Comparison of ENCODE assay signal across 20 cellular contexts in the genomic region with DNA sequence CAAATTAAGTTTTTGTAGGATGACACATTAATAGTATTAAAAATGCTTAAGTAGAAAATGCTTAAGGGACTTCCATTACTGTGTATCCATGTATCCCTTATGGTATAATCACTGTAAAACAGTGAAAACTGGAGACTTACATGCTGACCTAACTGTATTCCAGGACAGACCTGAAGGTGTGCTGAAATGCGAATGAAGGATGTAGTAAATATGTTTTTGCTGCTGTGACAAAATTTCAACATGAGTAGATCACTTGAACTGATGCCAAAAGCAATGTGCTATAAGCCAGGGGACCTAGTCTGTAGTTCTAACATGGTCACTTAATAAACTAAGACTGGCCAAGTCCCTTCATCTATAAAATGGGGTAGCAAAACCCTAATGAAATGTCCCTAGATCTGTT.
"Had no signal": no experiment of that assay in that cellular context is flagged by ENCODE, and none has a peak within 500 bp of the region (broad histone marks: within the 10 kb centered on the region; RNA-seq: fewer than 3 reads in every experiment).

No MANE protein-coding gene starts in this region.

- H3K9me3 ChIP-seq: esophagus squamous epithelium, mucosa of descending colon, thoracic aorta, upper lobe of left lung had no signal

- ATAC-seq: activated CD8-positive, alpha-beta memory T cell treated with anti-CD3 and anti-CD28 coated beads, Interleukin-2, amount 10 ng/mL, durations not matched to agents 7 days and 5 days; effector memory CD8-positive, alpha-beta T cell; mucosa of descending colon; sciatic nerve; stimulated activated memory B cell treated with anti-CD40 and anti-IgM and Interleukin-4, amounts not matched to agents 10 μg/mL and 1 μg/mL and 100 μg/mL, for 72 hours had no signal

- H3K9me3 Mint-ChIP-seq: activated CD4-positive, alpha-beta memory T cell treated with anti-CD3 and anti-CD28 coated beads for 36 hours; activated naive CD8-positive, alpha-beta T cell treated with anti-CD3 and anti-CD28 coated beads, Interleukin-2, amount 10 ng/mL, durations not matched to agents 7 days and 5 days; effector memory CD8-positive, alpha-beta T cell; naive B cell; stimulated activated memory B cell treated with anti-CD40 and anti-IgM and Interleukin-4, amounts not matched to agents 10 μg/mL and 1 μg/mL and 100 μg/mL, for 72 hours; T-helper 2 cell treated with Interferon-gamma antibody and Interleukin-4, amounts not matched to agents 5 μg/mL and 100 μg/mL, for 36 hours had no signal

- H3K4me3 Mint-ChIP-seq: activated CD4-positive, alpha-beta memory T cell treated with anti-CD3 and anti-CD28 coated beads for 36 hours; activated CD8-positive, alpha-beta memory T cell treated with anti-CD3 and anti-CD28 coated beads, Interleukin-2, amount 10 ng/mL, durations not matched to agents 7 days and 5 days; activated naive CD8-positive, alpha-beta T cell treated with anti-CD3 and anti-CD28 coated beads, Interleukin-2, amount 10 ng/mL, durations not matched to agents 7 days and 5 days; effector memory CD8-positive, alpha-beta T cell; stimulated activated memory B cell treated with anti-CD40 and anti-IgM and Interleukin-4, amounts not matched to agents 10 μg/mL and 1 μg/mL and 100 μg/mL, for 72 hours; T-helper 2 cell treated with Interferon-gamma antibody and Interleukin-4, amounts not matched to agents 5 μg/mL and 100 μg/mL, for 36 hours had no signal

- H3K27ac Mint-ChIP-seq: activated CD4-positive, alpha-beta memory T cell treated with anti-CD3 and anti-CD28 coated beads for 36 hours; activated CD8-positive, alpha-beta memory T cell treated with anti-CD3 and anti-CD28 coated beads, Interleukin-2, amount 10 ng/mL, durations not matched to agents 7 days and 5 days; activated naive CD8-positive, alpha-beta T cell treated with anti-CD3 and anti-CD28 coated beads, Interleukin-2, amount 10 ng/mL, durations not matched to agents 7 days and 5 days; effector memory CD8-positive, alpha-beta T cell; stimulated activated memory B cell treated with anti-CD40 and anti-IgM and Interleukin-4, amounts not matched to agents 10 μg/mL and 1 μg/mL and 100 μg/mL, for 72 hours; T-helper 2 cell treated with Interferon-gamma antibody and Interleukin-4, amounts not matched to agents 5 μg/mL and 100 μg/mL, for 36 hours had no signal

- H3K36me3 ChIP-seq: cardiac muscle cell, esophagus squamous epithelium, thoracic aorta, upper lobe of left lung had no signal

- H3K4me3 ChIP-seq: cardiac muscle cell, esophagus squamous epithelium, hepatocyte, mucosa of descending colon, smooth muscle cell, thoracic aorta, upper lobe of left lung had no signal

- H3K79me2 ChIP-seq: hepatocyte had no signal

- H3K27me3 ChIP-seq: cardiac muscle cell, esophagus squamous epithelium, hepatocyte, upper lobe of left lung had no signal

- FAIRE-seq: TTC549 had no signal

- H3K27me3 Mint-ChIP-seq: activated CD4-positive, alpha-beta memory T cell treated with anti-CD3 and anti-CD28 coated beads for 36 hours; activated CD8-positive, alpha-beta memory T cell treated with anti-CD3 and anti-CD28 coated beads, Interleukin-2, amount 10 ng/mL, durations not matched to agents 7 days and 5 days; activated naive CD8-positive, alpha-beta T cell treated with anti-CD3 and anti-CD28 coated beads, Interleukin-2, amount 10 ng/mL, durations not matched to agents 7 days and 5 days; effector memory CD8-positive, alpha-beta T cell; naive B cell; stimulated activated memory B cell treated with anti-CD40 and anti-IgM and Interleukin-4, amounts not matched to agents 10 μg/mL and 1 μg/mL and 100 μg/mL, for 72 hours had no signal

- H2AFZ ChIP-seq: hepatocyte had no signal

- DNase-seq: activated CD4-positive, alpha-beta memory T cell treated with anti-CD3 and anti-CD28 coated beads for 36 hours; activated CD8-positive, alpha-beta memory T cell treated with anti-CD3 and anti-CD28 coated beads, Interleukin-2, amount 10 ng/mL, durations not matched to agents 7 days and 5 days; activated naive CD8-positive, alpha-beta T cell treated with anti-CD3 and anti-CD28 coated beads, Interleukin-2, amount 10 ng/mL, durations not matched to agents 7 days and 5 days; amygdala; dermis blood vessel endothelial cell; effector memory CD8-positive, alpha-beta T cell; esophagus squamous epithelium; mesenchymal stem cell; mucosa of descending colon; naive B cell; stimulated activated CD4-positive, alpha-beta T cell treated with anti-CD3 and anti-CD28 coated beads, Interleukin-4, amount 100 ng/mL, for 4 hours; upper lobe of left lung had no signal

- H3K27ac ChIP-seq: cardiac muscle cell, esophagus squamous epithelium, hepatocyte, thoracic aorta, upper lobe of left lung had no signal

- H3K4me2 ChIP-seq: hepatocyte, smooth muscle cell had no signal

- H3K36me3 Mint-ChIP-seq: activated CD8-positive, alpha-beta memory T cell treated with anti-CD3 and anti-CD28 coated beads, Interleukin-2, amount 10 ng/mL, durations not matched to agents 7 days and 5 days had no signal
